29 cellular contexts compared by ENCODE assay signal in genomic region chrX:107348990-107349389, GRCh38.
"Had no signal": no experiment of that assay in that cellular context is flagged by ENCODE, and none has a peak within 500 bp of the region (broad histone marks: within the 10 kb centered on the region; RNA-seq: fewer than 3 reads in every experiment).

No MANE protein-coding gene starts in this region.

- H3K27ac ChIP-seq: colonic mucosa, coronary artery, dorsolateral prefrontal cortex, epithelial cell of prostate, esophagus muscularis mucosa, esophagus squamous epithelium, foreskin keratinocyte, gastrocnemius medialis, gastroesophageal sphincter, heart left ventricle, heart right ventricle had no signal

- FAIRE-seq: colon, endometrium, endothelial cell of umbilical vein, frontal cortex had no signal

- H3K4me1 ChIP-seq: colonic mucosa, esophagus muscularis mucosa, esophagus squamous epithelium, foreskin keratinocyte, gastrocnemius medialis, gastroesophageal sphincter, heart left ventricle, heart right ventricle had no signal

- H3K4me1 Mint-ChIP-seq: endodermal cell had no signal

- H3K27me3 ChIP-seq: colonic mucosa, esophagus muscularis mucosa, esophagus squamous epithelium, foreskin keratinocyte, gastroesophageal sphincter had no signal

- DNase-seq: colonic mucosa; cortex of kidney; dermis blood vessel endothelial cell; dorsolateral prefrontal cortex; effector CD4-positive, alpha-beta T cell; effector CD8-positive, alpha-beta T cell; effector memory CD4-positive, alpha-beta T cell; effector memory CD8-positive, alpha-beta T cell; endodermal cell; erythroblast; esophagus squamous epithelium; foreskin fibroblast; foreskin keratinocyte; foreskin melanocyte; gastrocnemius medialis; glutamatergic neuron; head of caudate nucleus; heart left ventricle; heart right ventricle had no signal

- H3K9me3 ChIP-seq: colonic mucosa, esophagus muscularis mucosa, esophagus squamous epithelium, gastrocnemius medialis, gastroesophageal sphincter, heart left ventricle, heart right ventricle had no signal

- ATAC-seq: effector memory CD8-positive, alpha-beta T cell; esophagus mucosa; foreskin keratinocyte; gastrocnemius medialis; gastroesophageal sphincter; heart left ventricle; heart right ventricle had no signal

- H3K4me3 Mint-ChIP-seq: dendritic cell treated with granulocyte-macrophage colony-stimulating factor and Interleukin-4, amounts not matched to agents 40 ng/mL and 50 ng/mL, for 4 days; effector memory CD8-positive, alpha-beta T cell; endodermal cell had no signal

- H3K4me3 ChIP-seq: colonic mucosa, coronary artery, dorsolateral prefrontal cortex, esophagus muscularis mucosa, esophagus squamous epithelium, gastrocnemius medialis, gastroesophageal sphincter, heart left ventricle, heart right ventricle had no signal

- H3K9me3 Mint-ChIP-seq: dendritic cell treated with granulocyte-macrophage colony-stimulating factor and Interleukin-4, amounts not matched to agents 40 ng/mL and 50 ng/mL, for 4 days; effector memory CD8-positive, alpha-beta T cell had no signal

- H3K36me3 ChIP-seq: colonic mucosa, esophagus muscularis mucosa, esophagus squamous epithelium, gastrocnemius medialis, gastroesophageal sphincter, heart left ventricle, heart right ventricle had no signal

- H3K27ac Mint-ChIP-seq: dendritic cell treated with granulocyte-macrophage colony-stimulating factor and Interleukin-4, amounts not matched to agents 40 ng/mL and 50 ng/mL, for 4 days; effector memory CD8-positive, alpha-beta T cell; endodermal cell had no signal
